23 cellular contexts compared by ENCODE assay signal in the genomic region with DNA sequence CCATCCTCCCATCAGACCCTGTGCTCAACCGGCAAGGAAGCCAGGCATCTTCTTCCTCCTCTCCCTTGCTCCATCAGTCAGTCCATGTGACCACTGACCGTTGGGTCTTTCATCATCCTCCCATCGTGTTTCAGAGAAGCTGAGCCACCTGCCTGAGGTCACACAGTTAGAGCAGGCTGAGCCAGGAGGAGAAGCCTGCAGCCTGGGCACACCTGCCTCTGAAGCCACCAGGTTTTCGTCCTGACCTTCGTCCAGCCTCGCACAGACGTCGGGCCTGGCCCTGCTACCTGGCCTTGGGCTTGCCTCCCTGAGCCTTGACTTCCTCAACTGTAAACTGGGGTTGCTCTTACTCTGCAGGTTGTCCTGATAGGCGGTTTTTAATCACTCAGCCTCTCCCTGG.
"Had no signal": no experiment of that assay in that cellular context is flagged by ENCODE, and none has a peak within 500 bp of the region (broad histone marks: within the 10 kb centered on the region; RNA-seq: fewer than 3 reads in every experiment).

No MANE protein-coding gene starts in this region.

- H3K4me1 Mint-ChIP-seq: activated CD4-positive, alpha-beta T cell treated with anti-CD3 and anti-CD28 coated beads for 36 hours; activated naive CD8-positive, alpha-beta T cell treated with anti-CD3 and anti-CD28 coated beads, Interleukin-2, amount 10 ng/mL, durations not matched to agents 7 days and 5 days; natural killer cell had no signal

- H3K36me3 ChIP-seq: cardiac muscle cell, heart right ventricle, right lobe of liver, stomach, suprapubic skin, tibial nerve had no signal

- H3K9me3 Mint-ChIP-seq: activated B cell treated with CpG ODN at 0.5 μM for 24 hours; activated naive CD8-positive, alpha-beta T cell treated with anti-CD3 and anti-CD28 coated beads, Interleukin-2, amount 10 ng/mL, durations not matched to agents 7 days and 5 days; natural killer cell; stimulated activated memory B cell treated with anti-CD40 and anti-IgM and Interleukin-4, amounts not matched to agents 10 μg/mL and 1 μg/mL and 100 μg/mL, for 72 hours had no signal

- H2AFZ ChIP-seq: parathyroid adenoma had no signal

- H3K27ac ChIP-seq: cardiac muscle cell, epithelial cell of prostate, heart right ventricle, parathyroid adenoma, right lobe of liver, skin epidermis, suprapubic skin, tibial nerve had no signal

- H3K27ac Mint-ChIP-seq: activated B cell treated with CpG ODN at 0.5 μM for 24 hours; activated CD4-positive, alpha-beta T cell treated with anti-CD3 and anti-CD28 coated beads for 36 hours; activated naive CD8-positive, alpha-beta T cell treated with anti-CD3 and anti-CD28 coated beads, Interleukin-2, amount 10 ng/mL, durations not matched to agents 7 days and 5 days; natural killer cell; stimulated activated memory B cell treated with anti-CD40 and anti-IgM and Interleukin-4, amounts not matched to agents 10 μg/mL and 1 μg/mL and 100 μg/mL, for 72 hours had no signal

- H3K4me3 Mint-ChIP-seq: activated B cell treated with CpG ODN at 0.5 μM for 24 hours; activated CD4-positive, alpha-beta T cell treated with anti-CD3 and anti-CD28 coated beads for 36 hours; activated naive CD8-positive, alpha-beta T cell treated with anti-CD3 and anti-CD28 coated beads, Interleukin-2, amount 10 ng/mL, durations not matched to agents 7 days and 5 days; natural killer cell; stimulated activated memory B cell treated with anti-CD40 and anti-IgM and Interleukin-4, amounts not matched to agents 10 μg/mL and 1 μg/mL and 100 μg/mL, for 72 hours had no signal

- H3K9me3 ChIP-seq: heart right ventricle, right lobe of liver, stomach, suprapubic skin, tibial nerve had no signal

- H3K27me3 ChIP-seq: right lobe of liver had no signal

- H3K9ac ChIP-seq: parathyroid adenoma had no signal

- H3K36me3 Mint-ChIP-seq: activated naive CD8-positive, alpha-beta T cell treated with anti-CD3 and anti-CD28 coated beads, Interleukin-2, amount 10 ng/mL, durations not matched to agents 7 days and 5 days; natural killer cell; stimulated activated memory B cell treated with anti-CD40 and anti-IgM and Interleukin-4, amounts not matched to agents 10 μg/mL and 1 μg/mL and 100 μg/mL, for 72 hours had no signal

- DNase-seq: activated B cell treated with CpG ODN at 0.5 μM for 24 hours; activated CD4-positive, alpha-beta T cell treated with anti-CD3 and anti-CD28 coated beads for 36 hours; activated CD4-positive, alpha-beta T cell treated with anti-CD3 and anti-CD28 coated beads, Interleukin-2, amount 50 U/mL, for 4 hours; activated naive CD4-positive, alpha-beta T cell treated with Interleukin-2 at 50 U/mL for 16 hours; activated naive CD8-positive, alpha-beta T cell treated with anti-CD3 and anti-CD28 coated beads, Interleukin-2, amount 10 ng/mL, durations not matched to agents 7 days and 5 days; activated T-cell treated with anti-CD3 and anti-CD28 coated beads, Interleukin-2, amount 50 U/mL, for 48 hours; amygdala; cortex of kidney; heart right ventricle; islet precursor cell; natural killer cell; stomach; T-helper 1 cell; T-helper 9 cell had no signal

- H3K4me3 ChIP-seq: cardiac muscle cell, heart right ventricle, lung, right lobe of liver, skin epidermis, stomach, suprapubic skin, tibial nerve had no signal
